In the genomic region with DNA sequence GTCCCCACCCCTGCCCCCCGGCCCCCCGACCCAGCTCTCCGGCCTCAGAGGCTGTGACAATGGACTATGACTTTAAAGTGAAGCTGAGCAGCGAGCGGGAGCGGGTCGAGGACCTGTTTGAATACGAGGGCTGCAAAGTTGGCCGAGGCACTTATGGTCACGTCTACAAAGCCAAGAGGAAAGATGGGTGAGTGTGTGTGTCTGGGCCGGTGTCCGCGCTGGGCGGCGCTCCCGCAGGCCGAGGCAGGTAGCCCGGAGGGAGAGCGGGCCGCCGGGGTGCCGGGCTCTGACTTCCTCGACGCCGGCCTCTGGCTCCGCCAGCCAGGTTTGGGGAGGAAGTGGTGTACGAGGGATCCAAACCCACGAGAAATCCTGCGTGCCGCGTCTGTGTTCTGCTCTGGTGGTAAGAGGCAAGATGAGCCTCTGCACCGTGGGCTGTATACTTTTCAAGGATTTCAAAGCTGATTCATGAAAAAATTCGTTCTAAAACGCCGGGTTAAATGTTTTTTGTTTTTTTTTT, we compare ENCODE assay signal across 8 cellular contexts. TPM values are rescaled to one million over a fixed set of nuclear protein-coding genes. Genes with fewer than 3 reads are reported as not detected.
DNase-seq lines count a peak whose midpoint lies in the region; ATAC-seq, FAIRE-seq and TF ChIP-seq lines count a peak whose summit lies in the region.

No MANE protein-coding gene starts in this region.

- H3K27me3 ChIP-seq in H9 (ENCODE audit: insufficient read depth, low read length) = peaks cover 2% of the 10 kb centered on the region; the same call in 1 of the 2 replicates

- peaks cover 6% of the 10 kb centered on the region for H3K23me2 ChIP-seq in H9 (ENCODE audit: insufficient read length, low read depth, low read length, poor library complexity, severe bottlenecking)

- H2AK5ac ChIP-seq in H9 (ENCODE audit: insufficient read length, low read length) = no peak overlapping the region

- H3K4me1 Mint-ChIP-seq in H9 (peaks cover 22% of the 10 kb centered on the region in 2 experiments), WTC11 (peaks cover 31% of the 10 kb centered on the region)

- H3K27ac ChIP-seq in H9 (ENCODE audit: insufficient read length, low read depth, low read length) (no peak overlapping the region), kidney (ENCODE audit: low read depth in 2 of 2, low read length in 2 of 2) (peak overlapping the region; percentile 96 to 98)

- no peak for FAIRE-seq in kidney (lab: Jason Lieb, UNC)

- H3K79me1 ChIP-seq in H9 (ENCODE audit: insufficient read depth, low read depth, low read length, poor library complexity, severe bottlenecking) = peaks cover 8% of the 10 kb centered on the region

- H3T11ph ChIP-seq in H9 (ENCODE audit: low read length) = no peak overlapping the region

- no peaks in the 10 kb centered on the region for H4K20me1 ChIP-seq in H9 (ENCODE audit: control insufficient read depth, insufficient read depth, insufficient read length)

- H3K36me3 Mint-ChIP-seq in H9 (ENCODE audit: insufficient read depth in 1 of 3, low read depth in 3 of 3) = no peaks in the 10 kb centered on the region
- no peaks in the 10 kb centered on the region for H3K36me3 Mint-ChIP-seq in WTC11

- H3K4ac ChIP-seq in H9 (ENCODE audit: low read depth, low read length) = no peak overlapping the region

- DNase-seq in H9 (peak; percentile 48), M059J (ENCODE audit: low read depth) (peak; percentile 61), WTC11 (ENCODE audit: low spot score) (peak; percentile 54), cardiac fibroblast (ENCODE audit: low read depth in 2 of 2) (peak; percentile 33 to 45), kidney (peak; percentile 82), NCI-H2081 treated with DMSO at 0.1 percent for 48 hours (lab: John Stamatoyannopoulos, UW) (no peak)
- DNase-seq in stimulated activated CD4-positive, alpha-beta T cell treated with anti-CD3 and anti-CD28 coated beads, Interleukin-15, amount 100 ng/mL, for 24 hours = peak; percentile 64

- no peaks in the 10 kb centered on the region for H3K36me3 ChIP-seq in kidney (ENCODE audit: control insufficient read depth in 1 of 2, insufficient read depth in 2 of 2, low read length in 2 of 2)

- no peaks in the 10 kb centered on the region for H3K4me1 ChIP-seq in H9 (ENCODE audit: insufficient read depth, low read length)
- H3K4me1 ChIP-seq in kidney (ENCODE audit: control insufficient read depth in 1 of 2, insufficient read depth in 1 of 2, low read depth in 1 of 2, low read length in 2 of 2) = peaks cover 0 to 4% of the 10 kb centered on the region in 2 donors

- no peak overlapping the region for H2BK12ac ChIP-seq in H9 (ENCODE audit: insufficient read length, low read depth, low read length)

- POLR2A ChIA-PET in WTC11 (lab: Charles Lee) = no interaction called here

- no peak for TF ChIP-seq CTCF in H9 (conservative IDR thresholded peaks at IDR 0.05)
- no peak for TF ChIP-seq CTCF in WTC11 (IDR thresholded peaks at IDR 0.05)
- TF ChIP-seq CTCF in cardiac fibroblast (IDR thresholded peaks at IDR 0.05; ENCODE audit: low read depth, low read length) = no peak
- TF ChIP-seq CTCF in kidney (IDR thresholded peaks at IDR 0.05; ENCODE audit: borderline replicate concordance, extremely low read depth, insufficient read depth) = no peak

- no peak overlapping the region for H3K23ac ChIP-seq in H9 (ENCODE audit: insufficient read length, low read depth, low read length)

- H2AFZ ChIP-seq in H9 (ENCODE audit: low read length) = no peak overlapping the region

- H4K8ac ChIP-seq in H9 (replicated peaks; ENCODE audit: insufficient read length, low read depth, low read length) = no peak overlapping the region

- H3K27ac Mint-ChIP-seq in H9 (peak overlapping the region in 2 of 3 experiments; percentile 90 to 91; a peak in 5 of 7 replicates), WTC11 (no peak overlapping the region; the same call in 1 of the 2 replicates)

- H4K5ac ChIP-seq in H9 (ENCODE audit: insufficient read length, low read depth, low read length) = no peak overlapping the region

- H4K91ac ChIP-seq in H9 (ENCODE audit: insufficient read length, low read depth, low read length) = no peak overlapping the region

- no CpG with 5 or more reads among the region's 35 CpGs for WGBS in H9 (ENCODE audit: extremely low coverage, insufficient read length, low lambda C conversion rate)

- peaks cover 2% of the 10 kb centered on the region for H3K27me3 Mint-ChIP-seq in H9 (ENCODE audit: low read depth)
- H3K27me3 Mint-ChIP-seq in WTC11 (ENCODE audit: low read depth) = peaks cover 7% of the 10 kb centered on the region

- no peak overlapping the region for H2BK120ac ChIP-seq in H9 (ENCODE audit: low read depth, low read length, poor library complexity, severe bottlenecking)

- H2BK20ac ChIP-seq in H9 (ENCODE audit: low read depth, low read length, poor library complexity, severe bottlenecking) = no peak overlapping the region

- peak overlapping the region; percentile 98 for H3K4me2 ChIP-seq in H9 (ENCODE audit: insufficient read depth, insufficient read length, low read length)

- H3K18ac ChIP-seq in H9 (ENCODE audit: insufficient read length, low read depth, low read length) = no peak overlapping the region

- peaks cover 16% of the 10 kb centered on the region; the same call in 1 of the 2 replicates for H3K79me2 ChIP-seq in H9 (ENCODE audit: insufficient read depth, low read length)

- H3K9me3 Mint-ChIP-seq in H9 = no peaks in the 10 kb centered on the region
- H3K9me3 Mint-ChIP-seq in WTC11 = no peaks in the 10 kb centered on the region

- H3K9ac ChIP-seq in H9 (ENCODE audit: extremely low read depth, insufficient read length, low read length) (peak overlapping the region; percentile 75), kidney (ENCODE audit: low read length in 2 of 2) (peak overlapping the region; percentile 63 to 77)

- peak overlapping the region; percentile 76 to 91 for H3K4me3 Mint-ChIP-seq in H9
- peak overlapping the region; percentile 89 for H3K4me3 Mint-ChIP-seq in WTC11

- H3K4me3 ChIP-seq in GM08714 (ENCODE audit: low read length) = peak overlapping the region; percentile 99
- peak overlapping the region; percentile 71 to 72 for H3K4me3 ChIP-seq in cardiac fibroblast (replicated peaks in 1 of 2; ENCODE audit: low read depth in 2 of 2, low read length in 2 of 2)
- peak overlapping the region; percentile 80 to 83 for H3K4me3 ChIP-seq in kidney (ENCODE audit: low read length in 2 of 2)

- no peak overlapping the region for H2BK5ac ChIP-seq in H9 (ENCODE audit: insufficient read length, low read length)

- no peak overlapping the region for H3K56ac ChIP-seq in H9 (ENCODE audit: insufficient read length, low read depth, low read length)

- H3K9me3 ChIP-seq in H9 (ENCODE audit: control insufficient read depth, low read depth, low read length) = no peaks in the 10 kb centered on the region
- no peaks in the 10 kb centered on the region for H3K9me3 ChIP-seq in kidney (ENCODE audit: control insufficient read depth in 1 of 2, low read length in 2 of 2)

- intact Hi-C loops in kidney (cut with DNase I) = no loop called here

- CTCF ChIA-PET in WTC11 (lab: Charles Lee) = no interaction called here

- H3K14ac ChIP-seq in H9 (ENCODE audit: insufficient read depth, low read length) = 0 out of 2 replicates have a peak overlapping the region, but pooled peaks have one; percentile 61

- ATAC-seq in WTC11 = peak; percentile 50

- H2BK15ac ChIP-seq in H9 (ENCODE audit: low read depth, low read length) = no peak overlapping the region

TF ChIP-seq in WTC11, 78 proteins besides CTCF, POLR2A, EP300 and RAD21 (continues in another document):
- TF ChIP-seq, protein P1, sequence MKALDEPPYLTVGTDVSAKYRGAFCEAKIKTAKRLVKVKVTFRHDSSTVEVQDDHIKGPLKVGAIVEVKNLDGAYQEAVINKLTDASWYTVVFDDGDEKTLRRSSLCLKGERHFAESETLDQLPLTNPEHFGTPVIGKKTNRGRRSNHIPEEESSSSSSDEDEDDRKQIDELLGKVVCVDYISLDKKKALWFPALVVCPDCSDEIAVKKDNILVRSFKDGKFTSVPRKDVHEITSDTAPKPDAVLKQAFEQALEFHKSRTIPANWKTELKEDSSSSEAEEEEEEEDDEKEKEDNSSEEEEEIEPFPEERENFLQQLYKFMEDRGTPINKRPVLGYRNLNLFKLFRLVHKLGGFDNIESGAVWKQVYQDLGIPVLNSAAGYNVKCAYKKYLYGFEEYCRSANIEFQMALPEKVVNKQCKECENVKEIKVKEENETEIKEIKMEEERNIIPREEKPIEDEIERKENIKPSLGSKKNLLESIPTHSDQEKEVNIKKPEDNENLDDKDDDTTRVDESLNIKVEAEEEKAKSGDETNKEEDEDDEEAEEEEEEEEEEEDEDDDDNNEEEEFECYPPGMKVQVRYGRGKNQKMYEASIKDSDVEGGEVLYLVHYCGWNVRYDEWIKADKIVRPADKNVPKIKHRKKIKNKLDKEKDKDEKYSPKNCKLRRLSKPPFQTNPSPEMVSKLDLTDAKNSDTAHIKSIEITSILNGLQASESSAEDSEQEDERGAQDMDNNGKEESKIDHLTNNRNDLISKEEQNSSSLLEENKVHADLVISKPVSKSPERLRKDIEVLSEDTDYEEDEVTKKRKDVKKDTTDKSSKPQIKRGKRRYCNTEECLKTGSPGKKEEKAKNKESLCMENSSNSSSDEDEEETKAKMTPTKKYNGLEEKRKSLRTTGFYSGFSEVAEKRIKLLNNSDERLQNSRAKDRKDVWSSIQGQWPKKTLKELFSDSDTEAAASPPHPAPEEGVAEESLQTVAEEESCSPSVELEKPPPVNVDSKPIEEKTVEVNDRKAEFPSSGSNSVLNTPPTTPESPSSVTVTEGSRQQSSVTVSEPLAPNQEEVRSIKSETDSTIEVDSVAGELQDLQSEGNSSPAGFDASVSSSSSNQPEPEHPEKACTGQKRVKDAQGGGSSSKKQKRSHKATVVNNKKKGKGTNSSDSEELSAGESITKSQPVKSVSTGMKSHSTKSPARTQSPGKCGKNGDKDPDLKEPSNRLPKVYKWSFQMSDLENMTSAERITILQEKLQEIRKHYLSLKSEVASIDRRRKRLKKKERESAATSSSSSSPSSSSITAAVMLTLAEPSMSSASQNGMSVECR (CRISPR knock-in tag; IDR thresholded peaks at IDR 0.05; ENCODE audit: borderline replicate concordance) = 0 out of 2 replicates have a peak, but pooled peaks have one; percentile 15
- no peak for TF ChIP-seq TEAD4 (CRISPR knock-in tag; IDR thresholded peaks at IDR 0.05)
- no peak for TF ChIP-seq ZNF232 (CRISPR knock-in tag; IDR thresholded peaks at IDR 0.05)

RNA-seq across cellular contexts. Expression of a gene that starts 0.7 kb away (rescaled TPM):
- total RNA-seq in H9 (2021) (16.2 and 18.1 TPM in 2 replicates), WTC11 (2021) (21.0 to 21.4 TPM (median 21.4 TPM) in 3 replicates), kidney (10.4 TPM)
- total RNA-seq in M059J (2014; rRNA removed; shearing (Covaris generic)) = 9.4 and 18.4 TPM in 2 replicates
- 11.2 TPM for polyA plus RNA-seq in kidney (ENCODE audit: insufficient read depth, low read depth, low replicate concordance)

RNA-seq across cellular contexts. Expression of a gene that starts 32.5 kb away (rescaled TPM):
- total RNA-seq in H9 (2021) = 18.3 and 19.5 TPM in 2 replicates
- total RNA-seq in M059J (2014; rRNA removed; shearing (Covaris generic)) = 26.8 and 27.5 TPM in 2 replicates
- total RNA-seq in WTC11 (2021) = 15.7 to 17.4 TPM (median 16.2 TPM) in 3 replicates
- total RNA-seq in kidney = 29.0 TPM
- polyA plus RNA-seq in kidney (ENCODE audit: insufficient read depth, low read depth, low replicate concordance) = 11.4 TPM
